Comparison of ENCODE assay signal across 18 cellular contexts in genomic region chrX:3263681-3264126, GRCh38.
DNase-seq lines count a peak whose midpoint lies in the region; ATAC-seq and TF ChIP-seq lines count a peak whose summit lies in the region.
"Had no signal": no experiment of that assay in that cellular context is flagged by ENCODE, and none has a peak within 500 bp of the region (broad histone marks: within the 10 kb centered on the region; RNA-seq: fewer than 3 reads in every experiment).

No MANE protein-coding gene starts in this region.

- H3K27ac ChIP-seq in mammary epithelial cell (ENCODE audit: insufficient read depth, low read depth, low read length) (no peak overlapping the region), prostate gland (no peak overlapping the region)

- H3K4me1 ChIP-seq in mammary epithelial cell (ENCODE audit: insufficient read depth, low read length): peaks cover 9% of the 10 kb centered on the region
- no peaks in the 10 kb centered on the region for H3K4me1 ChIP-seq in prostate gland (replicated peaks)
- H3K4me1 ChIP-seq: sigmoid colon had no signal

- no peak for TF ChIP-seq CTCF in MCF 10A (IDR thresholded peaks at IDR 0.05; ENCODE audit: unreplicated experiment)
- TF ChIP-seq CTCF in mammary epithelial cell (conservative IDR thresholded peaks at IDR 0.05 in 1 of 2, IDR thresholded peaks at IDR 0.05 in 1 of 2; ENCODE audit: extremely low read depth in 1 of 2, insufficient read depth in 1 of 2, low read depth in 1 of 2, low read length in 2 of 2): no peak
- no peak for TF ChIP-seq CTCF in type B pancreatic cell (conservative IDR thresholded peaks at IDR 0.05)
- TF ChIP-seq CTCF in prostate gland (IDR thresholded peaks at IDR 0.05): no peak

- H4K20me1 ChIP-seq in mammary epithelial cell (ENCODE audit: insufficient read depth, low read length): no peaks in the 10 kb centered on the region

- H3K4me3 Mint-ChIP-seq in MCF 10A (ENCODE audit: unreplicated experiment): peak overlapping the region; percentile 11
- no peak overlapping the region for H3K4me3 Mint-ChIP-seq in type B pancreatic cell
- H3K4me3 Mint-ChIP-seq in activated T-helper 1 cell treated with anti-CD3 and anti-CD28 coated beads, Interleukin-12 subunit alpha, Interleukin-12 subunit beta, Interleukin-2, Interleukin-4 antibody, amounts not matched to agents 30 ng/mL and 10 ng/mL and 1 ng/mL, durations not matched to agents 14 hours and 24 hours and 36 hours: no peak overlapping the region
- H3K4me3 Mint-ChIP-seq: central memory CD8-positive, alpha-beta T cell; stimulated activated memory B cell treated with anti-CD40 and anti-IgM and Interleukin-4, amounts not matched to agents 10 μg/mL and 1 μg/mL and 100 μg/mL, for 72 hours had no signal

- in situ Hi-C loops in mammary epithelial cell (cut with MboI; ENCODE audit: low sequenced_read_pairs in 2 of 2): no loop called here

- no peak for TF ChIP-seq POLR2A in prostate gland (IDR thresholded peaks at IDR 0.05)

- CTCF ChIA-PET in MCF 10A (lab: Yijun Ruan, JAX): interaction anchor here (0.6 to 1.1 kb wide), 3 partner anchors 11 to 229 kb away, joined by 4 read pairs; no protein-coding TSS in a partner anchor
- CTCF ChIA-PET in mammary epithelial cell (lab: Charles Lee; ENCODE audit: low non-redundant PET): no interaction called here

- H3K36me3 Mint-ChIP-seq in MCF 10A (ENCODE audit: insufficient read depth, unreplicated experiment) (no peaks in the 10 kb centered on the region), type B pancreatic cell (peaks cover 6% of the 10 kb centered on the region)
- no peaks in the 10 kb centered on the region for H3K36me3 Mint-ChIP-seq in activated T-helper 1 cell treated with anti-CD3 and anti-CD28 coated beads, Interleukin-12 subunit alpha, Interleukin-12 subunit beta, Interleukin-2, Interleukin-4 antibody, amounts not matched to agents 30 ng/mL and 10 ng/mL and 1 ng/mL, durations not matched to agents 14 hours and 24 hours and 36 hours (ENCODE audit: low read depth)
- H3K36me3 Mint-ChIP-seq: stimulated activated memory B cell treated with anti-CD40 and anti-IgM and Interleukin-4, amounts not matched to agents 10 μg/mL and 1 μg/mL and 100 μg/mL, for 72 hours had no signal

- no peak overlapping the region for H3K4me2 ChIP-seq in mammary epithelial cell (ENCODE audit: insufficient read depth, low read depth, low read length)

- intact Hi-C loops in MCF 10A (cut with micrococcal nuclease): loop anchor here (10.0 kb wide), 1 partner anchor 251 kb away; no protein-coding TSS in a partner anchor
- intact Hi-C loops in mammary epithelial cell (cut with micrococcal nuclease): loop anchor here (1.0 kb wide), 1 partner anchor 82 kb away; no protein-coding TSS in a partner anchor
- intact Hi-C loops in prostate gland (cut with DNase I): no loop called here
- intact Hi-C loops in activated T-helper 1 cell treated with anti-CD3 and anti-CD28 coated beads, Interleukin-12 subunit alpha, Interleukin-12 subunit beta, Interleukin-2, Interleukin-4 antibody, amounts not matched to agents 30 ng/mL and 10 ng/mL and 1 ng/mL, durations not matched to agents 14 hours and 24 hours and 36 hours (cut with micrococcal nuclease): no loop called here
- intact Hi-C loops in Right ventricle myocardium inferior (cut with DNase I): no loop called here

- no peak overlapping the region for H2AFZ ChIP-seq in mammary epithelial cell (ENCODE audit: low read depth, low read length)

- H3K9me3 ChIP-seq in mammary epithelial cell (replicated peaks; ENCODE audit: insufficient read depth, low read length): no peaks in the 10 kb centered on the region
- H3K9me3 ChIP-seq in prostate gland: no peaks in the 10 kb centered on the region
- H3K9me3 ChIP-seq: sigmoid colon had no signal

- dilution Hi-C loops in mammary epithelial cell (cut with HindIII; ENCODE audit: low sequenced_read_pairs): no loop called here

- H3K4me3 ChIP-seq in mammary epithelial cell (replicated peaks in 1 of 3; ENCODE audit: insufficient read depth in 1 of 3, low read depth in 2 of 3, low read length in 3 of 3) (no peak overlapping the region), prostate gland (no peak overlapping the region)
- H3K4me3 ChIP-seq: sigmoid colon had no signal

- no peak for ATAC-seq in Right ventricle myocardium inferior
- ATAC-seq: activated naive CD4-positive, alpha-beta T cell treated with anti-CD3 and anti-CD28 coated beads, Interleukin-2, amount 50 U/mL, for 72 hours; left colon; naive thymus-derived CD8-positive, alpha-beta T cell; stimulated activated memory B cell treated with anti-CD40 and anti-IgM and Interleukin-4, amounts not matched to agents 10 μg/mL and 1 μg/mL and 100 μg/mL, for 72 hours had no signal

- H3K27ac Mint-ChIP-seq in MCF 10A (ENCODE audit: low read depth, unreplicated experiment): peak overlapping the region; percentile 36
- peak overlapping the region; percentile 11 for H3K27ac Mint-ChIP-seq in type B pancreatic cell
- H3K27ac Mint-ChIP-seq in activated T-helper 1 cell treated with anti-CD3 and anti-CD28 coated beads, Interleukin-12 subunit alpha, Interleukin-12 subunit beta, Interleukin-2, Interleukin-4 antibody, amounts not matched to agents 30 ng/mL and 10 ng/mL and 1 ng/mL, durations not matched to agents 14 hours and 24 hours and 36 hours: no peak overlapping the region
- H3K27ac Mint-ChIP-seq: activated naive CD4-positive, alpha-beta T cell treated with anti-CD3 and anti-CD28 coated beads, Interleukin-2, amount 50 U/mL, for 72 hours; naive thymus-derived CD8-positive, alpha-beta T cell; stimulated activated memory B cell treated with anti-CD40 and anti-IgM and Interleukin-4, amounts not matched to agents 10 μg/mL and 1 μg/mL and 100 μg/mL, for 72 hours had no signal

- BruUV-seq in MCF 10A (replicated peaks; lab: Mats Ljungman, UMichigan): no TSS peak
- BruUV-seq in mammary epithelial cell (replicated peaks; lab: Mats Ljungman, UMichigan): no TSS peak

- H3K4me1 Mint-ChIP-seq in MCF 10A (ENCODE audit: insufficient read depth, unreplicated experiment) (peaks cover 37% of the 10 kb centered on the region), type B pancreatic cell (ENCODE audit: unreplicated experiment) (peaks cover 18% of the 10 kb centered on the region)
- H3K4me1 Mint-ChIP-seq in activated T-helper 1 cell treated with anti-CD3 and anti-CD28 coated beads, Interleukin-12 subunit alpha, Interleukin-12 subunit beta, Interleukin-2, Interleukin-4 antibody, amounts not matched to agents 30 ng/mL and 10 ng/mL and 1 ng/mL, durations not matched to agents 14 hours and 24 hours and 36 hours (ENCODE audit: low read depth): no peaks in the 10 kb centered on the region
- H3K4me1 Mint-ChIP-seq: central memory CD8-positive, alpha-beta T cell; naive thymus-derived CD8-positive, alpha-beta T cell; stimulated activated memory B cell treated with anti-CD40 and anti-IgM and Interleukin-4, amounts not matched to agents 10 μg/mL and 1 μg/mL and 100 μg/mL, for 72 hours had no signal

- H3K9ac ChIP-seq in mammary epithelial cell (ENCODE audit: insufficient read depth, low read length): no peak overlapping the region

- POLR2A ChIA-PET in MCF 10A (lab: Yijun Ruan, JAX): interaction anchor here (1.3 kb wide), 2 partner anchors 21 to 282 kb away, joined by 3 to 4 read pairs; no protein-coding TSS in a partner anchor

- H3K27me3 Mint-ChIP-seq in MCF 10A (ENCODE audit: insufficient read depth, unreplicated experiment) (no peaks in the 10 kb centered on the region), type B pancreatic cell (no peaks in the 10 kb centered on the region)
- H3K27me3 Mint-ChIP-seq in activated T-helper 1 cell treated with anti-CD3 and anti-CD28 coated beads, Interleukin-12 subunit alpha, Interleukin-12 subunit beta, Interleukin-2, Interleukin-4 antibody, amounts not matched to agents 30 ng/mL and 10 ng/mL and 1 ng/mL, durations not matched to agents 14 hours and 24 hours and 36 hours (ENCODE audit: insufficient read depth): no peaks in the 10 kb centered on the region
- H3K27me3 Mint-ChIP-seq: central memory CD8-positive, alpha-beta T cell; naive thymus-derived CD8-positive, alpha-beta T cell; stimulated activated memory B cell treated with anti-CD40 and anti-IgM and Interleukin-4, amounts not matched to agents 10 μg/mL and 1 μg/mL and 100 μg/mL, for 72 hours had no signal

- H3K27me3 ChIP-seq in mammary epithelial cell (ENCODE audit: insufficient read depth, low read length) (no peaks in the 10 kb centered on the region), prostate gland (replicated peaks; ENCODE audit: insufficient read depth) (no peaks in the 10 kb centered on the region)
- H3K27me3 ChIP-seq: sigmoid colon had no signal

- H3K9me3 Mint-ChIP-seq in MCF 10A (ENCODE audit: unreplicated experiment) (peaks cover 7% of the 10 kb centered on the region), type B pancreatic cell (peaks cover 19% of the 10 kb centered on the region)
- H3K9me3 Mint-ChIP-seq in activated T-helper 1 cell treated with anti-CD3 and anti-CD28 coated beads, Interleukin-12 subunit alpha, Interleukin-12 subunit beta, Interleukin-2, Interleukin-4 antibody, amounts not matched to agents 30 ng/mL and 10 ng/mL and 1 ng/mL, durations not matched to agents 14 hours and 24 hours and 36 hours: peaks cover 4% of the 10 kb centered on the region

- H3K36me3 ChIP-seq in mammary epithelial cell (ENCODE audit: insufficient read depth, low read length): no peaks in the 10 kb centered on the region
- no peaks in the 10 kb centered on the region for H3K36me3 ChIP-seq in prostate gland
- H3K36me3 ChIP-seq: sigmoid colon had no signal

- no peaks in the 10 kb centered on the region for H3K79me2 ChIP-seq in mammary epithelial cell (ENCODE audit: insufficient read depth, low read length)

- DNase-seq in MCF 10A (ENCODE audit: unreplicated experiment) (peak; percentile 18), mammary epithelial cell (no peak), amniotic epithelial cell (ENCODE audit: low read depth) (peak; percentile 63), kidney tubule cell (ENCODE audit: low spot score) (peak; percentile 45), type B pancreatic cell (ENCODE audit: extremely low spot score, unreplicated experiment) (no peak), prostate gland (ENCODE audit: low spot score) (no peak), Right ventricle myocardium inferior (ENCODE audit: missing footprints) (no peak)
- DNase-seq in activated T-helper 1 cell treated with anti-CD3 and anti-CD28 coated beads, Interleukin-12 subunit alpha, Interleukin-12 subunit beta, Interleukin-2, Interleukin-4 antibody, amounts not matched to agents 30 ng/mL and 10 ng/mL and 1 ng/mL, durations not matched to agents 14 hours and 24 hours and 36 hours (ENCODE audit: low spot score): no peak
- DNase-seq: activated CD4-positive, alpha-beta T cell treated with anti-CD3 and anti-CD28 coated beads for 1 hour; activated T-cell treated with anti-CD3 and anti-CD28 coated beads for 4 hours; left colon; naive thymus-derived CD8-positive, alpha-beta T cell; NCI-H1436 treated with DMSO at 0.1 percent for 48 hours; NCI-H510A treated with DMSO at 0.1 percent for 48 hours; sigmoid colon had no signal

- WGBS in mammary epithelial cell (ENCODE audit: low coverage, missing lambda C conversion rate): 46% methylated on average over 2 of the region's 2 CpGs
- 36% methylated on average over 2 of the region's 2 CpGs for WGBS in prostate gland

Comparison
In these comparisons a context has a peak if more than half of its experiments do, and no peak if none do; other contexts are left out.
1. DNase-seq: peak in MCF 10A (single experiment), amniotic epithelial cell (single experiment) and kidney tubule cell (single experiment); none in mammary epithelial cell (single experiment), type B pancreatic cell (single experiment), prostate gland (single experiment), activated T-helper 1 cell treated with anti-CD3 and anti-CD28 coated beads, Interleukin-12 subunit alpha, Interleukin-12 subunit beta, Interleukin-2, Interleukin-4 antibody, amounts not matched to agents 30 ng/mL and 10 ng/mL and 1 ng/mL, durations not matched to agents 14 hours and 24 hours and 36 hours (single experiment) and Right ventricle myocardium inferior (single experiment).
2. intact Hi-C loops: an anchor here in MCF 10A (10.0 kb wide) and mammary epithelial cell (1.0 kb wide); none called in prostate gland, activated T-helper 1 cell treated with anti-CD3 and anti-CD28 coated beads, Interleukin-12 subunit alpha, Interleukin-12 subunit beta, Interleukin-2, Interleukin-4 antibody, amounts not matched to agents 30 ng/mL and 10 ng/mL and 1 ng/mL, durations not matched to agents 14 hours and 24 hours and 36 hours and Right ventricle myocardium inferior.